28 cellular contexts compared by ENCODE assay signal in the genomic region with DNA sequence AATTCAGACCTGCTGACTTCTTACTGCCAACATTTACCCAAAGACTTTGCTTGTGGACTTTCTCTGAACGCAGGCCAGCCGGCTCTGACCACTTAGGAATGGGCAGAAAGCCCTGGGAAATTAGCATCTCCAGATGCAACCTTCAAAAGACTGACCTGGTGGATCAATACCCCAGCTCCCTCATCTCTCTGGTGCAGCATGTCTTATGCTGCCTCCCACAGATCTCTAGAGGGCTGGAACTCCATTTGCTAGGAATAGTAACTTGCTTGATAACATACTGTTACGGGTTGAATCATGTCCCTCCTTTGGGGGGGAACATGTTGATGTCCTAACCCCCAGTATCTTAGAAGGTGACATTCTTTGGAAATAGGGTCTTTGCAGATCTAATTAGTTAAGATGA. TPM values are rescaled to one million over a fixed set of nuclear protein-coding genes. Genes with fewer than 3 reads are reported as not detected.
DNase-seq lines count a peak whose midpoint lies in the region; ATAC-seq and TF ChIP-seq lines count a peak whose summit lies in the region.
"Had no signal": no experiment of that assay in that cellular context is flagged by ENCODE, and none has a peak within 500 bp of the region (broad histone marks: within the 10 kb centered on the region; RNA-seq: fewer than 3 reads in every experiment).

No MANE protein-coding gene starts in this region.

- ATAC-seq in activated T-helper 17 cell treated with anti-CD3 and anti-CD28 coated beads, Interleukin-2, amount 50 U/mL, for 72 hours (replicated peaks) = no peak
- ATAC-seq: GM12878 had no signal

- TF ChIP-seq CTCF in osteoblast (IDR thresholded peaks at IDR 0.05; ENCODE audit: extremely low read depth, low read depth, low read length) = no peak

- no peaks in the 10 kb centered on the region for H3K4me1 ChIP-seq in osteoblast (ENCODE audit: insufficient read depth, low read length)
- H3K4me1 ChIP-seq: BE2C, BLaER1 had no signal

- H2AFZ ChIP-seq in osteoblast (ENCODE audit: low read length) = no peak overlapping the region

- H3K79me2 ChIP-seq in osteoblast (ENCODE audit: insufficient read depth, low read length) = no peaks in the 10 kb centered on the region

- H3K4me3 Mint-ChIP-seq in IgD-negative memory B cell = no peak overlapping the region
- no peak overlapping the region for H3K4me3 Mint-ChIP-seq in activated T-helper 17 cell treated with anti-CD3 and anti-CD28 coated beads, Interleukin-2, amount 50 U/mL, for 72 hours
- H3K4me3 Mint-ChIP-seq: CD14-positive monocyte; CD4-positive, CD25-positive, alpha-beta regulatory T cell had no signal

- DNase-seq in osteoblast (ENCODE audit: insufficient read length, low spot score, missing footprints) (peak; percentile 45), H7 (no peak), HPDE6-E6E7 (ENCODE audit: extremely low spot score) (no peak)
- DNase-seq in activated CD4-positive, alpha-beta T cell treated with anti-CD3 and anti-CD28 coated beads, Interleukin-2, amount 50 U/mL, for 1 hour = no peak
- DNase-seq: 8988T; ACHN; BE2C; C1 segment of cervical spinal cord; CD4-positive, alpha-beta memory T cell; CD4-positive, CD25-positive, alpha-beta regulatory T cell; CD8-positive, alpha-beta memory T cell; COR-L47; DMS 273 treated with DMSO at 0.1 percent for 48 hours; DMS153; DMS53; DMS79; DND-41; EL; GDM1 had no signal

- no peaks in the 10 kb centered on the region for H3K27me3 Mint-ChIP-seq in IgD-negative memory B cell
- H3K27me3 Mint-ChIP-seq in activated T-helper 17 cell treated with anti-CD3 and anti-CD28 coated beads, Interleukin-2, amount 50 U/mL, for 72 hours = no peaks in the 10 kb centered on the region
- H3K27me3 Mint-ChIP-seq: CD4-positive, alpha-beta memory T cell; CD4-positive, CD25-positive, alpha-beta regulatory T cell had no signal

- H3K4me1 Mint-ChIP-seq in IgD-negative memory B cell = no peaks in the 10 kb centered on the region
- no peaks in the 10 kb centered on the region for H3K4me1 Mint-ChIP-seq in activated T-helper 17 cell treated with anti-CD3 and anti-CD28 coated beads, Interleukin-2, amount 50 U/mL, for 72 hours
- H3K4me1 Mint-ChIP-seq: CD14-positive monocyte; CD8-positive, alpha-beta memory T cell had no signal

- H3K27me3 ChIP-seq in osteoblast (ENCODE audit: insufficient read depth, low read length) (no peaks in the 10 kb centered on the region), H7 (ENCODE audit: control insufficient read depth, insufficient read depth, low read length) (no peaks in the 10 kb centered on the region)
- H3K27me3 ChIP-seq: BE2C, BLaER1 had no signal

- H3K27ac Mint-ChIP-seq in IgD-negative memory B cell = peak overlapping the region in 2 of 3 donors; percentile 17 to 35
- peak overlapping the region; percentile 22 for H3K27ac Mint-ChIP-seq in activated T-helper 17 cell treated with anti-CD3 and anti-CD28 coated beads, Interleukin-2, amount 50 U/mL, for 72 hours
- H3K27ac Mint-ChIP-seq: CD14-positive monocyte had no signal

- H3K9me3 ChIP-seq in osteoblast (ENCODE audit: low read depth, low read length) = no peaks in the 10 kb centered on the region
- H3K9me3 ChIP-seq: BE2C, BLaER1 had no signal

- H3K4me2 ChIP-seq in osteoblast (ENCODE audit: insufficient read depth, low read length) = no peak overlapping the region
- H3K4me2 ChIP-seq: BLaER1 had no signal

- no peaks in the 10 kb centered on the region for H3K36me3 ChIP-seq in osteoblast (ENCODE audit: insufficient read depth, low read length)
- H3K36me3 ChIP-seq in H7 (replicated peaks; ENCODE audit: control insufficient read depth, insufficient read depth, low read length) = no peaks in the 10 kb centered on the region
- H3K36me3 ChIP-seq: BE2C had no signal

- no peaks in the 10 kb centered on the region for H4K20me1 ChIP-seq in osteoblast (ENCODE audit: insufficient read depth, low read length)
- H4K20me1 ChIP-seq: BLaER1 had no signal

- H3K36me3 Mint-ChIP-seq in IgD-negative memory B cell = peaks cover 3% of the 10 kb centered on the region
- no peaks in the 10 kb centered on the region for H3K36me3 Mint-ChIP-seq in activated T-helper 17 cell treated with anti-CD3 and anti-CD28 coated beads, Interleukin-2, amount 50 U/mL, for 72 hours (ENCODE audit: low read depth)
- H3K36me3 Mint-ChIP-seq: CD14-positive monocyte had no signal

- H3K4me3 ChIP-seq in osteoblast (ENCODE audit: insufficient read depth, low read length) = no peak overlapping the region
- no peak overlapping the region for H3K4me3 ChIP-seq in H7 (ENCODE audit: insufficient read depth, low read depth, low read length)
- H3K4me3 ChIP-seq: BLaER1, GM12878 had no signal

- peaks cover 0 to 9% (median 1%) of the 10 kb centered on the region in 3 donors for H3K9me3 Mint-ChIP-seq in IgD-negative memory B cell
- H3K9me3 Mint-ChIP-seq in activated T-helper 17 cell treated with anti-CD3 and anti-CD28 coated beads, Interleukin-2, amount 50 U/mL, for 72 hours = no peaks in the 10 kb centered on the region
- H3K9me3 Mint-ChIP-seq: CD4-positive, alpha-beta memory T cell; CD4-positive, CD25-positive, alpha-beta regulatory T cell; CD8-positive, alpha-beta memory T cell had no signal

- H3K27ac ChIP-seq in osteoblast (ENCODE audit: low read depth, low read length) = no peak overlapping the region
- H3K27ac ChIP-seq: BLaER1 had no signal

RNA-seq across cellular contexts. Expression of gene SLC25A41, which starts 12.9 kb away (rescaled TPM):
- polyA plus RNA-seq in IgD-negative memory B cell = not detected
- not detected for total RNA-seq in activated T-helper 17 cell treated with anti-CD3 and anti-CD28 coated beads, Interleukin-2, amount 50 U/mL, for 72 hours
- not detected in 2 replicates for total RNA-seq in osteoblast
- 0.11 and 1.2 TPM in 2 replicates for total RNA-seq in H7 (2014; rRNA removed; shearing (Covaris generic))
- total RNA-seq: CD4-positive, alpha-beta memory T cell; Daoy had no signal
- polyA plus RNA-seq: AG04450; CD14-positive monocyte; CD4-positive, alpha-beta memory T cell; CD8-positive, alpha-beta memory T cell had no signal

RNA-seq across cellular contexts. Expression of gene SLC25A23, which starts 13.1 kb away (rescaled TPM):
- polyA plus RNA-seq in IgD-negative memory B cell = 28.2 TPM
- total RNA-seq in activated T-helper 17 cell treated with anti-CD3 and anti-CD28 coated beads, Interleukin-2, amount 50 U/mL, for 72 hours = 1 to 10 TPM; 7.8 to 7.9 TPM
- total RNA-seq in osteoblast = 22.8 and 23.6 TPM in 2 replicates
- 25.9 and 31.6 TPM in 2 replicates for total RNA-seq in H7 (2014; rRNA removed; shearing (Covaris generic))

RNA-seq across cellular contexts. Expression of gene CRB3, which starts 17.6 kb away (rescaled TPM):
- 4.2 TPM for polyA plus RNA-seq in IgD-negative memory B cell
- total RNA-seq in activated T-helper 17 cell treated with anti-CD3 and anti-CD28 coated beads, Interleukin-2, amount 50 U/mL, for 72 hours = 1 to 10 TPM in 1 of 2 donors, not detected in 1; 2.2 TPM
- not detected in 2 replicates for total RNA-seq in osteoblast
- 4.9 and 5.5 TPM in 2 replicates for total RNA-seq in H7 (2014; rRNA removed; shearing (Covaris generic))
- total RNA-seq: A673, Daoy, G401 had no signal
- polyA plus RNA-seq: AG04450, CD14-positive monocyte had no signal

RNA-seq across cellular contexts. Expression of gene KHSRP, which starts 21.8 kb away (rescaled TPM):
- 18.7 TPM for polyA plus RNA-seq in IgD-negative memory B cell
- total RNA-seq in activated T-helper 17 cell treated with anti-CD3 and anti-CD28 coated beads, Interleukin-2, amount 50 U/mL, for 72 hours = 100 to 1,000 TPM; 214 to 354 TPM
- total RNA-seq in osteoblast = 89.9 and 90.5 TPM in 2 replicates
- total RNA-seq in H7 (2014; rRNA removed; shearing (Covaris generic)) = 223 and 266 TPM in 2 replicates

RNA-seq across cellular contexts. Expression of gene DENND1C, which starts 35.1 kb away (rescaled TPM):
- 80.7 TPM for polyA plus RNA-seq in IgD-negative memory B cell
- 10 to 100 TPM; 64.3 to 73.2 TPM for total RNA-seq in activated T-helper 17 cell treated with anti-CD3 and anti-CD28 coated beads, Interleukin-2, amount 50 U/mL, for 72 hours
- not detected in 2 replicates for total RNA-seq in osteoblast
- total RNA-seq in H7 (2014; rRNA removed; shearing (Covaris generic)) = 0.59 and 1.1 TPM in 2 replicates
- total RNA-seq: Daoy, G401 had no signal
- polyA plus RNA-seq: AG04450 had no signal
